In the genomic region with DNA sequence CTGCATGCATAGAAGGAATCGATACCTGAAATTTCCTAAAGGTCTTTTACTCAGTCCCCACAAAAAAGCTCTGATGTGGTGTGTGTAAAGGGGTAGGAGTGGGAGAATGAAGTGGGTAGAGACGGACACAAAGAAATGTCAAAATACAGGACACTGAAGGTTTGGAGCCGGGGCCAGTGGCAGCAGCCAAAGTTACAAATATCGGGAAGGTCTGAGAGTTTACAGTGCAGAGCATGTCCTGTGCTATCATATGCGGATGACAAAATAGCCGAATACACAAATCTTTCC, we compare ENCODE assay signal across 7 cellular contexts. TPM values are rescaled to one million over a fixed set of nuclear protein-coding genes. Genes with fewer than 3 reads are reported as not detected.
A peak's percentile ranks its signal among the peaks of the same experiment; 100 is the strongest.
DNase-seq lines count a peak whose midpoint lies in the region; ATAC-seq and TF ChIP-seq lines count a peak whose summit lies in the region.

No MANE protein-coding gene starts in this region.

- H3K4me2 ChIP-seq in HCT116 (ENCODE audit: low read length) = peak overlapping the region; percentile 72
- H3K4me2 ChIP-seq in SK-N-SH = peak overlapping the region; percentile 78
- H3K4me2 ChIP-seq in hepatocyte = peak overlapping the region; percentile 77

- H3K4me3 ChIP-seq in HCT116 (replicated peaks in 1 of 2; ENCODE audit: low read depth in 1 of 2, low read length in 2 of 2) (peak overlapping the region; percentile 88 to 94), SK-N-SH (ENCODE audit: low read depth in 2 of 2, low read length in 1 of 2) (peak overlapping the region; percentile 69 to 100), hepatocyte (peak overlapping the region; percentile 40), suprapubic skin (peak overlapping the region; percentile 89)

- RAD21 ChIA-PET in HCT116 (lab: Charles Lee; ENCODE audit: low non-redundant PET in 1 of 2, low total read pairs in 2 of 2, uncharacterized antibody in 2 of 2, unreplicated experiment in 2 of 2) = no interaction called here

- H3K9ac ChIP-seq in HCT116 (ENCODE audit: low read length) (peak overlapping the region; percentile 82), SK-N-SH (peak overlapping the region; percentile 86)

- 2% methylated on average over 6 of the region's 6 CpGs for WGBS in SK-N-SH (ENCODE audit: low lambda C conversion rate)
- 5% methylated on average over 6 of the region's 6 CpGs for WGBS in hepatocyte (ENCODE audit: low lambda C conversion rate, missing lambda C conversion rate)
- WGBS in suprapubic skin = 5% methylated on average over 6 of the region's 6 CpGs

- intact Hi-C loops in HCT116 (cut with micrococcal nuclease) = no loop called here

- TF ChIP-seq RAD21 in HCT116 (IDR thresholded peaks at IDR 0.05; ENCODE audit: low read depth) (no peak), SK-N-SH (IDR thresholded peaks at IDR 0.05; ENCODE audit: low read length) (no peak)

- H2AFZ ChIP-seq in HCT116 (ENCODE audit: low read depth, low read length, poor library complexity, severe bottlenecking) (peak overlapping the region; percentile 82), SK-N-SH (ENCODE audit: low read depth) (peak overlapping the region; percentile 66), hepatocyte (peak overlapping the region; percentile 62)

- no peak for TF ChIP-seq POLR2A in HCT116 (IDR thresholded peaks at IDR 0.05; ENCODE audit: borderline replicate concordance, extremely low read depth, insufficient read depth, insufficient read length)
- TF ChIP-seq POLR2A in suprapubic skin (IDR thresholded peaks at IDR 0.05) = no peak

- H3K36me3 ChIP-seq in HCT116 (ENCODE audit: control insufficient read depth in 1 of 2, insufficient read depth in 2 of 2, low read length in 2 of 2) = no peaks in the 10 kb centered on the region
- no peaks in the 10 kb centered on the region for H3K36me3 ChIP-seq in SK-N-SH (replicated peaks in 1 of 2; ENCODE audit: control insufficient read depth in 1 of 2, insufficient read depth in 2 of 2, low read length in 1 of 2)
- H3K36me3 ChIP-seq in hepatocyte (replicated peaks; ENCODE audit: insufficient read depth, low read depth) = no peaks in the 10 kb centered on the region
- H3K36me3 ChIP-seq in suprapubic skin = no peaks in the 10 kb centered on the region

- H3F3A ChIP-seq in SK-N-SH (replicated peaks; ENCODE audit: insufficient read depth) = peaks cover 11% of the 10 kb centered on the region

- H3K9me2 ChIP-seq in HCT116 (ENCODE audit: insufficient read depth) (no peaks in the 10 kb centered on the region), SK-N-SH (no peaks in the 10 kb centered on the region), hepatocyte (replicated peaks; ENCODE audit: insufficient read depth) (no peaks in the 10 kb centered on the region)

- no peaks in the 10 kb centered on the region for H3K9me3 ChIP-seq in HCT116 (ENCODE audit: control insufficient read depth in 1 of 2, insufficient read depth in 1 of 2, low read depth in 1 of 2, low read length in 2 of 2)
- H3K9me3 ChIP-seq in SK-N-SH = no peaks in the 10 kb centered on the region
- no peaks in the 10 kb centered on the region for H3K9me3 ChIP-seq in hepatocyte (ENCODE audit: low read depth)
- no peaks in the 10 kb centered on the region for H3K9me3 ChIP-seq in suprapubic skin

- TF ChIP-seq EP300 in SK-N-SH (IDR thresholded peaks at IDR 0.05; ENCODE audit: borderline replicate concordance in 1 of 2, low read depth in 1 of 2, low read length in 1 of 2) (no peak), suprapubic skin (IDR thresholded peaks at IDR 0.05) (no peak)

- no peaks in the 10 kb centered on the region for H4K20me1 ChIP-seq in HCT116 (ENCODE audit: insufficient read depth)
- H4K20me1 ChIP-seq in SK-N-SH (ENCODE audit: insufficient read depth) = no peaks in the 10 kb centered on the region
- H4K20me1 ChIP-seq in hepatocyte (ENCODE audit: insufficient read depth, poor library complexity, severe bottlenecking) = no peaks in the 10 kb centered on the region

- H3K27me3 ChIP-seq in HCT116 (ENCODE audit: insufficient read depth, low read length) (no peaks in the 10 kb centered on the region), SK-N-SH (ENCODE audit: insufficient read depth) (no peaks in the 10 kb centered on the region), hepatocyte (no peaks in the 10 kb centered on the region), suprapubic skin (no peaks in the 10 kb centered on the region)

- TF ChIP-seq CTCF in HCT116 (IDR thresholded peaks at IDR 0.05 in 2 of 3, conservative IDR thresholded peaks at IDR 0.05 in 1 of 3; ENCODE audit: borderline replicate concordance in 1 of 3, insufficient read depth in 1 of 3, low read depth in 2 of 3, low read length in 2 of 3) (no peak), SK-N-SH (IDR thresholded peaks at IDR 0.05) (no peak), hepatocyte (IDR thresholded peaks at IDR 0.05; ENCODE audit: poor library complexity) (no peak), suprapubic skin (IDR thresholded peaks at IDR 0.05) (no peak), GM10248 (IDR thresholded peaks at IDR 0.05; ENCODE audit: control extremely low read depth, extremely low read depth, low read depth, missing control alignments) (no peak)

- H3K4me1 ChIP-seq in HCT116 (ENCODE audit: control insufficient read depth in 1 of 2, insufficient read depth in 2 of 2, low read length in 2 of 2) (peaks cover 0 to 10% of the 10 kb centered on the region in 2 experiments; a peak in 1 of 4 replicates), SK-N-SH (ENCODE audit: control insufficient read depth in 1 of 2, insufficient read depth in 2 of 2, low read depth in 1 of 2, low read length in 1 of 2) (peaks cover 5 to 16% of the 10 kb centered on the region in 2 experiments; a peak in 3 of 4 replicates), hepatocyte (ENCODE audit: insufficient read depth) (peaks cover 5% of the 10 kb centered on the region), suprapubic skin (peaks cover 27% of the 10 kb centered on the region)

- DNase-seq in HCT116 (ENCODE audit: low read depth, low spot score) = no peak
- DNase-seq in SK-N-SH = no peak
- no peak for DNase-seq in hepatocyte (ENCODE audit: low spot score)
- no peak for DNase-seq in suprapubic skin (ENCODE audit: low spot score in 2 of 2)
- no peak for DNase-seq in GM10248 (ENCODE audit: extremely low spot score)

- ATAC-seq in HCT116 (peak; percentile 18), GM18907 (IDR thresholded peaks at IDR 0.05; ENCODE audit: unreplicated experiment) (no peak), HG02885 (IDR thresholded peaks at IDR 0.05; ENCODE audit: poor library complexity, unreplicated experiment) (no peak)

- H3K27ac ChIP-seq in HCT116 (ENCODE audit: low read depth, low read length) (peak overlapping the region; percentile 26), SK-N-SH (ENCODE audit: low read depth in 2 of 2, low read length in 1 of 2) (peak overlapping the region; percentile 98 to 99), hepatocyte (peak overlapping the region; percentile 90), suprapubic skin (peak overlapping the region; percentile 93)

- TSS peak; percentile 96 for BruUV-seq in HCT116 (replicated peaks; lab: Mats Ljungman, UMichigan)

- POLR2A ChIA-PET in HCT116 (lab: Charles Lee) (no interaction called here), SK-N-SH (lab: Yijun Ruan, JAX) (no interaction called here), GM10248 (lab: Yijun Ruan, JAX) (no interaction called here)

- H3K79me2 ChIP-seq in HCT116 (ENCODE audit: insufficient read depth, low read length) (peaks cover 6% of the 10 kb centered on the region; the same call in 1 of the 2 replicates), SK-N-SH (ENCODE audit: insufficient read depth) (peaks cover 25% of the 10 kb centered on the region; the same call in 1 of the 2 replicates), hepatocyte (peaks cover 40% of the 10 kb centered on the region)

- CTCF ChIA-PET in HCT116 (lab: Charles Lee) = no interaction called here
- CTCF ChIA-PET in SK-N-SH (lab: Yijun Ruan, JAX) = no interaction called here
- CTCF ChIA-PET in GM10248 (lab: Yijun Ruan, JAX) = no interaction called here

TF ChIP-seq in HCT116, 20 proteins besides CTCF, POLR2A, EP300 and RAD21 (continues in another document):
- no peak for TF ChIP-seq YY1 (IDR thresholded peaks at IDR 0.05; ENCODE audit: extremely low read depth, insufficient replicate concordance, low read depth, low read length)
- TF ChIP-seq CEBPB (IDR thresholded peaks at IDR 0.05; ENCODE audit: low read depth) = no peak
- TF ChIP-seq EGR1 (IDR thresholded peaks at IDR 0.05; ENCODE audit: low read depth) = no peak
- no peak for TF ChIP-seq SRF (IDR thresholded peaks at IDR 0.05; ENCODE audit: low read depth)

TF ChIP-seq in SK-N-SH, 30 proteins besides CTCF, POLR2A, EP300 and RAD21 (continues in another document):
- TF ChIP-seq TCF12 (IDR thresholded peaks at IDR 0.05) (no peak), FOXJ3 (CRISPR knock-in tag; IDR thresholded peaks at IDR 0.05) (no peak), NRF1 (IDR thresholded peaks at IDR 0.05; ENCODE audit: low read depth, low read length) (no peak), CHD2 (IDR thresholded peaks at IDR 0.05; ENCODE audit: low read length, partially characterized antibody) (no peak), SIN3A (IDR thresholded peaks at IDR 0.05; ENCODE audit: borderline replicate concordance, low read depth, low read length) (0 out of 2 replicates have a peak, but pooled peaks have one; percentile 77), RFX5 (IDR thresholded peaks at IDR 0.05; ENCODE audit: low read length) (no peak)
- TF ChIP-seq, protein P1, sequence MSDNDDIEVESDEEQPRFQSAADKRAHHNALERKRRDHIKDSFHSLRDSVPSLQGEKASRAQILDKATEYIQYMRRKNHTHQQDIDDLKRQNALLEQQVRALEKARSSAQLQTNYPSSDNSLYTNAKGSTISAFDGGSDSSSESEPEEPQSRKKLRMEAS (IDR thresholded peaks at IDR 0.05; ENCODE audit: low read depth) = 0 out of 2 replicates have a peak, but pooled peaks have one; percentile 18
- TF ChIP-seq, protein P2, sequence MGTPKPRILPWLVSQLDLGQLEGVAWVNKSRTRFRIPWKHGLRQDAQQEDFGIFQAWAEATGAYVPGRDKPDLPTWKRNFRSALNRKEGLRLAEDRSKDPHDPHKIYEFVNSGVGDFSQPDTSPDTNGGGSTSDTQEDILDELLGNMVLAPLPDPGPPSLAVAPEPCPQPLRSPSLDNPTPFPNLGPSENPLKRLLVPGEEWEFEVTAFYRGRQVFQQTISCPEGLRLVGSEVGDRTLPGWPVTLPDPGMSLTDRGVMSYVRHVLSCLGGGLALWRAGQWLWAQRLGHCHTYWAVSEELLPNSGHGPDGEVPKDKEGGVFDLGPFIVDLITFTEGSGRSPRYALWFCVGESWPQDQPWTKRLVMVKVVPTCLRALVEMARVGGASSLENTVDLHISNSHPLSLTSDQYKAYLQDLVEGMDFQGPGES (IDR thresholded peaks at IDR 0.05; ENCODE audit: low read depth, low read length) = no peak

RNA-seq across cellular contexts. Expression of a gene that starts 0.5 kb away (rescaled TPM):
- total RNA-seq in HCT116 (2021; ENCODE audit: unreplicated experiment) = 21.0 TPM
- polyA plus RNA-seq in HCT116 (2012) = 9.0 and 11.8 TPM in 2 replicates
- polyA plus RNA-seq in SK-N-SH (2012; rRNA removed) = 9.1 and 12.2 TPM in 2 replicates
- polyA plus RNA-seq in SK-N-SH (2012; cell fraction: cytosol; rRNA removed) = 12.5 and 15.3 TPM in 2 replicates
- 20.3 and 21.2 TPM in 2 replicates for polyA plus RNA-seq in SK-N-SH (2012; cell fraction: nucleus; rRNA removed)
- 28.8 and 32.9 TPM in 2 replicates for total RNA-seq in hepatocyte
- polyA plus RNA-seq in hepatocyte = 25.0 and 26.2 TPM in 2 replicates
- 10 to 100 TPM; 26.5 to 52.3 (median 34.7) TPM for total RNA-seq in suprapubic skin

Comparison
In these comparisons a context has a peak if more than half of its experiments do, and no peak if none do; other contexts are left out.
1. H3K27ac ChIP-seq: peak in every context shown above with its lines; median percentile 98 in SK-N-SH; 93 in suprapubic skin; 90 in hepatocyte; 26 in HCT116.
2. H3K4me3 ChIP-seq: peak in every context shown above with its lines; median percentile 91 in HCT116; 89 in suprapubic skin; 84 in SK-N-SH; 40 in hepatocyte.